ENCODE assay signal across 8 cellular contexts in the genomic region with DNA sequence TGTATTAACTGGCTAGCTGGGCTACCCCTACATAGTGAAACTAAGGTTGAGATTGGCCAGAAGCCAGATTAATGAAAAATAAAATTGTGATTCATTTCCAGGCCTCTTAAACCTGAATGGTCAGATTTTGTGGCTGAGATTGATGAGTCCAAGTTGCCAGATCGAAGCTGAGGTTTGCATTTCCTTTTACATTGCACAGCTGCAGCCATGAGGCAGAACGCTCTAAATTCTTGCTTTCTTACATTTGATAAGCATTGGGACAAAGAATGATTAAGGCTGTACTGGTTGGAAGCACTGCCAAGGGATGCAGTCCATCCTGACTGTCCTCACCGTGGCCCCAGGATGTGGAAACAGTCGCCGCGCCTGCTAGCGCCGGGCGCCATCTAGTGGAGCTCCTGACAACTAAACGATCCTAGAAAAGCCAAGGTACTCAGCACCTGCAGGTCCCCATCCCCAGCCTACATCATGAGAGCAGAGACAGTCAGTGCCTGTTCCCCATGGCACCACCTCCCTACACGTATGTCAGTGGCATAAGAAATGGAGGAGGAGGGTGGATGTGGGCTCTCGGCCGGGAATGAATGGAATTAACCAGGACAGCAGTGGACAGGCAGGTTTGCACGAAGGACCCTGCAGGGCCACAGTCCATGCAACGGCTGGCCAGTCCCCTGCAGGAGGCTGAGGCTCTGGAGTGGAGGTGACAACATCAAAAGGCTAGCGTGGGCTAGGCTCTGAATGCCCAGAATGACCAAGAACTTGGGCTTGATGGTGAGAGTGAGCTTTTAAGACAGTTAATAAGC. TPM values are rescaled to one million over a fixed set of nuclear protein-coding genes. Genes with fewer than 3 reads are reported as not detected.
A peak's percentile ranks its signal among the peaks of the same experiment; 100 is the strongest.
DNase-seq lines count a peak whose midpoint lies in the region; ATAC-seq, FAIRE-seq and TF ChIP-seq lines count a peak whose summit lies in the region.

No MANE protein-coding gene starts in this region.

- ATAC-seq in HepG2 (peak; percentile 93), GM21619 (IDR thresholded peaks at IDR 0.05; ENCODE audit: unreplicated experiment) (no peak)

- H3K79me2 ChIP-seq in HepG2 (ENCODE audit: insufficient read depth, low read length) = peaks cover 46% of the 10 kb centered on the region

- H3K4me2 ChIP-seq in HepG2 (ENCODE audit: low read depth, low read length) = no peak overlapping the region

- intact Hi-C loops in HepG2 (cut with micrococcal nuclease; ENCODE audit: unreplicated experiment) = loop anchor here (1.0 to 5.0 kb wide), 5 partner anchors 220 to 453 kb away; a partner anchor contains a TSS

- peaks cover 46 to 98% of the 10 kb centered on the region in 2 experiments for H3K36me3 ChIP-seq in HepG2 (replicated peaks in 1 of 2; ENCODE audit: control insufficient read depth in 1 of 2, insufficient read depth in 2 of 2, low read length in 2 of 2)

- H3K4me3 ChIP-seq in HepG2 (replicated peaks in 1 of 3; ENCODE audit: insufficient read depth in 1 of 3, low read depth in 2 of 3, low read length in 3 of 3) = no peak overlapping the region

- DNase-seq in AML-193 (lab: John Stamatoyannopoulos, UW) (peak; percentile 46 to 73), H4 (ENCODE audit: low spot score) (peak; percentile 62), NCI-H2227 treated with DMSO at 0.1 percent for 48 hours (lab: John Stamatoyannopoulos, UW) (peak; percentile 80), cerebellar cortex (ENCODE audit: low spot score) (peak; percentile 84), HepG2 (ENCODE audit: low spot score) (peak; percentile 64)
- DNase-seq in activated CD4-positive, alpha-beta T cell treated with anti-CD3 and anti-CD28 coated beads for 1 hour = peak; percentile 51
- peak; percentile 68 for DNase-seq in stimulated activated CD4-positive, alpha-beta T cell treated with anti-CD3 and anti-CD28 coated beads, Interleukin-4, amount 100 ng/mL, for 24 hours

- in situ Hi-C loops in HepG2 (cut with HindIII; ENCODE audit: extremely low pct_ligation_motif_present, low pct_unique_long_range_greater_than_20kb) = loop anchor here (5.0 to 10.0 kb wide), 2 partner anchors 278 to 450 kb away; a partner anchor contains a TSS

- peak; percentile 96 for TF ChIP-seq RAD21 in HepG2 (CRISPR knock-in tag; IDR thresholded peaks at IDR 0.05)

- H4K20me1 ChIP-seq in HepG2 (ENCODE audit: insufficient read depth, low read length) = peaks cover 54% of the 10 kb centered on the region

- CTCF ChIA-PET in HepG2 (lab: Yijun Ruan, JAX; ENCODE audit: low intra/inter-chr PET ratio, low total read pairs) = interaction anchor here (0.7 to 3.6 kb wide), 5 partner anchors 10 to 481 kb away, joined by 3 to 41 read pairs (median 3); no protein-coding TSS in a partner anchor

- no peak overlapping the region for H2AFZ ChIP-seq in HepG2 (ENCODE audit: low read length)

- no TSS peak for BruUV-seq in HepG2 (replicated peaks; lab: Mats Ljungman, UMichigan)

- peaks cover 6% of the 10 kb centered on the region; the same call in 1 of the 2 replicates for H3K9me3 ChIP-seq in HepG2 (ENCODE audit: low read length)

- no peak overlapping the region for H3K9ac ChIP-seq in HepG2 (ENCODE audit: insufficient read depth, low read depth, low read length)

- H3K4me1 ChIP-seq in HepG2 (ENCODE audit: insufficient read depth, low read length) = no peaks in the 10 kb centered on the region

- H3K27ac ChIP-seq in HepG2 (ENCODE audit: extremely low read length, insufficient read depth, low read length) = no peak overlapping the region

- H3K27me3 ChIP-seq in HepG2 (ENCODE audit: control insufficient read depth in 1 of 2, insufficient read depth in 2 of 2, low read length in 2 of 2) = no peaks in the 10 kb centered on the region

- 31% methylated on average over 16 of the region's 16 CpGs for WGBS in HepG2 (ENCODE audit: low lambda C conversion rate)

- peak; percentile 95 for FAIRE-seq in HepG2 (lab: Jason Lieb, UNC)

- POLR2A ChIA-PET in HepG2 (lab: Yijun Ruan, JAX) = no interaction called here

- TF ChIP-seq CTCF in HepG2 (CRISPR knock-in tag; IDR thresholded peaks at IDR 0.05) = peak; percentile 99

- TF ChIP-seq POLR2A in HepG2 (IDR thresholded peaks at IDR 0.05; ENCODE audit: insufficient read depth in 1 of 2, low read depth in 2 of 2, low read length in 2 of 2) = no peak

- TF ChIP-seq EP300 in HepG2 (IDR thresholded peaks at IDR 0.05; ENCODE audit: low read depth in 2 of 2, low read length in 2 of 2) (no peak), HepG2 (CRISPR knock-in tag; IDR thresholded peaks at IDR 0.05; ENCODE audit: borderline replicate concordance) (no peak)

TF ChIP-seq in HepG2, 621 proteins besides CTCF, POLR2A, EP300 and RAD21 (continues in another document):
- TF ChIP-seq TOPORS (CRISPR knock-in tag; IDR thresholded peaks at IDR 0.05) (no peak; the same call in 1 of the 2 replicates), ZBTB38 (CRISPR knock-in tag; IDR thresholded peaks at IDR 0.05) (peak; percentile 69), TSC22D2 (CRISPR knock-in tag; IDR thresholded peaks at IDR 0.05; ENCODE audit: borderline replicate concordance) (no peak), AHR (CRISPR knock-in tag; IDR thresholded peaks at IDR 0.05) (0 out of 2 replicates have a peak, but pooled peaks have one; percentile 29), ERF (CRISPR knock-in tag; IDR thresholded peaks at IDR 0.05) (peak; percentile 44; the same call in 1 of the 2 replicates), SOX13 (IDR thresholded peaks at IDR 0.05) (no peak), SOX13 (CRISPR knock-in tag; conservative IDR thresholded peaks at IDR 0.05 in 1 of 2, IDR thresholded peaks at IDR 0.05 in 1 of 2) (0 out of 4 replicates have a peak, but pooled peaks of 1 of the 2 experiments have one; percentile 7), FOXK1 (CRISPR knock-in tag; IDR thresholded peaks at IDR 0.05; ENCODE audit: borderline replicate concordance, low read depth) (peak; percentile 26; the same call in 1 of the 2 replicates), DNMT1 (CRISPR knock-in tag; IDR thresholded peaks at IDR 0.05) (0 out of 2 replicates have a peak, but pooled peaks have one; percentile 85), ZNF501 (CRISPR knock-in tag; IDR thresholded peaks at IDR 0.05) (peak; percentile 68), HMG20B (CRISPR knock-in tag; conservative IDR thresholded peaks at IDR 0.05) (0 out of 2 replicates have a peak, but pooled peaks have one; percentile 25)
- TF ChIP-seq, protein P1, sequence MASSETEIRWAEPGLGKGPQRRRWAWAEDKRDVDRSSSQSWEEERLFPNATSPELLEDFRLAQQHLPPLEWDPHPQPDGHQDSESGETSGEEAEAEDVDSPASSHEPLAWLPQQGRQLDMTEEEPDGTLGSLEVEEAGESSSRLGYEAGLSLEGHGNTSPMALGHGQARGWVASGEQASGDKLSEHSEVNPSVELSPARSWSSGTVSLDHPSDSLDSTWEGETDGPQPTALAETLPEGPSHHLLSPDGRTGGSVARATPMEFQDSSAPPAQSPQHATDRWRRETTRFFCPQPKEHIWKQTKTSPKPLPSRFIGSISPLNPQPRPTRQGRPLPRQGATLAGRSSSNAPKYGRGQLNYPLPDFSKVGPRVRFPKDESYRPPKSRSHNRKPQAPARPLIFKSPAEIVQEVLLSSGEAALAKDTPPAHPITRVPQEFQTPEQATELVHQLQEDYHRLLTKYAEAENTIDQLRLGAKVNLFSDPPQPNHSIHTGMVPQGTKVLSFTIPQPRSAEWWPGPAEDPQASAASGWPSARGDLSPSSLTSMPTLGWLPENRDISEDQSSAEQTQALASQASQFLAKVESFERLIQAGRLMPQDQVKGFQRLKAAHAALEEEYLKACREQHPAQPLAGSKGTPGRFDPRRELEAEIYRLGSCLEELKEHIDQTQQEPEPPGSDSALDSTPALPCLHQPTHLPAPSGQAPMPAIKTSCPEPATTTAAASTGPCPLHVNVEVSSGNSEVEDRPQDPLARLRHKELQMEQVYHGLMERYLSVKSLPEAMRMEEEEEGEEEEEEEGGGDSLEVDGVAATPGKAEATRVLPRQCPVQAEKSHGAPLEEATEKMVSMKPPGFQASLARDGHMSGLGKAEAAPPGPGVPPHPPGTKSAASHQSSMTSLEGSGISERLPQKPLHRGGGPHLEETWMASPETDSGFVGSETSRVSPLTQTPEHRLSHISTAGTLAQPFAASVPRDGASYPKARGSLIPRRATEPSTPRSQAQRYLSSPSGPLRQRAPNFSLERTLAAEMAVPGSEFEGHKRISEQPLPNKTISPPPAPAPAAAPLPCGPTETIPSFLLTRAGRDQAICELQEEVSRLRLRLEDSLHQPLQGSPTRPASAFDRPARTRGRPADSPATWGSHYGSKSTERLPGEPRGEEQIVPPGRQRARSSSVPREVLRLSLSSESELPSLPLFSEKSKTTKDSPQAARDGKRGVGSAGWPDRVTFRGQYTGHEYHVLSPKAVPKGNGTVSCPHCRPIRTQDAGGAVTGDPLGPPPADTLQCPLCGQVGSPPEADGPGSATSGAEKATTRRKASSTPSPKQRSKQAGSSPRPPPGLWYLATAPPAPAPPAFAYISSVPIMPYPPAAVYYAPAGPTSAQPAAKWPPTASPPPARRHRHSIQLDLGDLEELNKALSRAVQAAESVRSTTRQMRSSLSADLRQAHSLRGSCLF (CRISPR knock-in tag; IDR thresholded peaks at IDR 0.05; ENCODE audit: borderline replicate concordance) = no peak

RNA-seq across cellular contexts. Expression of a gene that starts 19.0 kb away (rescaled TPM):
- 13.7 and 21.3 TPM in 2 replicates for total RNA-seq in H4 (2014; rRNA removed; shearing (Covaris generic))
- 28.6 and 32.4 TPM in 2 replicates for total RNA-seq in HepG2 (2016; rRNA removed; fragmentation: Illumina TruSeq; extraction: Trizol)
- 21.2 and 24.5 TPM in 2 replicates for total RNA-seq in HepG2 (2016; cell fraction: cytosol; rRNA removed; fragmentation: Illumina TruSeq; extraction: Trizol; ENCODE audit: low read depth)
- 22.4 and 30.7 TPM in 2 replicates for total RNA-seq in HepG2 (2016; cell fraction: insoluble cytoplasmic fraction; rRNA removed; fragmentation: Illumina TruSeq; extraction: Trizol)
- 51.6 and 61.1 TPM in 2 replicates for total RNA-seq in HepG2 (2016; cell fraction: membrane; rRNA removed; fragmentation: Illumina TruSeq; extraction: Trizol)
- total RNA-seq in HepG2 (2016; cell fraction: nucleus; rRNA removed; fragmentation: Illumina TruSeq; extraction: Trizol) = 21.9 and 23.1 TPM in 2 replicates
- polyA plus RNA-seq in HepG2 (2011; rRNA removed) = 34.7 and 36.2 TPM in 2 replicates
- 22.9 and 28.7 TPM in 2 replicates for polyA plus RNA-seq in HepG2 (2011; cell fraction: cytosol; rRNA removed)
- 25.6 and 30.8 TPM in 2 replicates for polyA plus RNA-seq in HepG2 (2011; cell fraction: nucleus; rRNA removed)
- polyA plus RNA-seq in HepG2 (2012) = 41.2 and 50.7 TPM in 2 replicates
- polyA plus RNA-seq in HepG2 (2016; cell fraction: cytosol; fragmentation: Illumina TruSeq; extraction: Trizol; ENCODE audit: low read depth) = 23.8 and 29.3 TPM in 2 replicates
- polyA plus RNA-seq in HepG2 (2016; cell fraction: insoluble cytoplasmic fraction; fragmentation: Illumina TruSeq; extraction: Trizol; ENCODE audit: low read depth) = 31.8 and 38.3 TPM in 2 replicates
- polyA plus RNA-seq in HepG2 (2016; cell fraction: membrane; fragmentation: Illumina TruSeq; extraction: Trizol; ENCODE audit: low read depth) = 53.7 and 59.4 TPM in 2 replicates
- polyA plus RNA-seq in HepG2 (2016; cell fraction: nucleus; fragmentation: Illumina TruSeq; extraction: Trizol; ENCODE audit: insufficient read depth, low read depth) = 39.1 and 43.2 TPM in 2 replicates
- polyA minus RNA-seq in HepG2 (2011; rRNA and poly(A)+ RNA removed; ENCODE audit: low replicate concordance) = 3.0 and 49.7 TPM in 2 replicates
- polyA minus RNA-seq in HepG2 (2011; cell fraction: cytosol; rRNA and poly(A)+ RNA removed) = 24.8 and 27.3 TPM in 2 replicates
- polyA minus RNA-seq in HepG2 (2011; cell fraction: nucleus; rRNA and poly(A)+ RNA removed) = 11.2 and 12.4 TPM in 2 replicates
